Comparison of ENCODE assay signal across 24 cellular contexts in the genomic region with DNA sequence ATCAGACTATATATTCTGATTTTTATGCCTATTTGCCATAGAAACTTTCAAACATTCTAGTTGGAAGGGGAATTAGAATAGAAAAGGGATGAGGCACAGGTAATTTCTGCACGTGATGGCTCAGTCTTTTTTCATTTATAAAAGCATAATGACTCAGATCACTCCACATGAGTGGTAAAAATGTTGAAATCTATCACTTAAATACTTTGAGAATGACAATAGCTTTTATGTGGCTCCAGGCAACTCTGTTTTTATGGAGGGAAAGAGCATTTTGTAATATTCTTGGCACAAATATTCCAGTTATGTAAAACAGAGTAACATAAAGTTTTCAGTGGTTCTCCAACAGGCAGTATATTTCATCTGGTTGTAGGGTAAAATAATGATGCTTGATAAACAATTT. TPM values are rescaled to one million over a fixed set of nuclear protein-coding genes. Genes with fewer than 3 reads are reported as not detected.
DNase-seq lines count a peak whose midpoint lies in the region; ATAC-seq, FAIRE-seq and TF ChIP-seq lines count a peak whose summit lies in the region.
"Had no signal": no experiment of that assay in that cellular context is flagged by ENCODE, and none has a peak within 500 bp of the region (broad histone marks: within the 10 kb centered on the region; RNA-seq: fewer than 3 reads in every experiment).

No MANE protein-coding gene starts in this region.

- H3K4me3 ChIP-seq in A549 (no peak overlapping the region), SK-N-SH (ENCODE audit: low read depth in 2 of 2, low read length in 1 of 2) (no peak overlapping the region), fibroblast of the aortic adventitia (ENCODE audit: low read depth, low read length) (no peak overlapping the region), MG63 (no peak overlapping the region)
- H3K4me3 ChIP-seq: dorsolateral prefrontal cortex, esophagus muscularis mucosa had no signal

- DNase-seq in A549 (ENCODE audit: low read depth in 1 of 2, low spot score in 1 of 2) (no peak), HFFc6 (peak; percentile 72), SK-N-SH (no peak), fibroblast of the aortic adventitia (ENCODE audit: low read depth) (peak; percentile 61), AG08396 (ENCODE audit: low spot score) (no peak), MG63 (no peak), SHP77 (lab: John Stamatoyannopoulos, UW) (no peak), ureter (ENCODE audit: low spot score) (no peak)
- DNase-seq: activated CD4-positive, alpha-beta memory T cell treated with anti-CD3 and anti-CD28 coated beads for 36 hours; activated naive CD4-positive, alpha-beta T cell treated with anti-CD3 and anti-CD28 coated beads, Interleukin-2, amount 50 U/mL, for 16 hours; activated T-cell treated with anti-CD3 and anti-CD28 coated beads, Interleukin-2, amount 50 U/mL, for 1 hour; brain microvascular endothelial cell; CD8-positive, alpha-beta memory T cell; dorsolateral prefrontal cortex; hippocampal formation; kidney glomerular epithelial cell; NCI-H1092; NCI-H82; RPMI8226; stimulated activated CD4-positive, alpha-beta T cell treated with anti-CD3 and anti-CD28 coated beads, Interleukin-15, amount 100 ng/mL, for 24 hours had no signal

- H3K27ac Mint-ChIP-seq in HFFc6 = peak overlapping the region; percentile 66
- H3K27ac Mint-ChIP-seq: activated CD4-positive, alpha-beta memory T cell treated with anti-CD3 and anti-CD28 coated beads for 36 hours; CD8-positive, alpha-beta memory T cell; IgD-negative memory B cell; stimulated activated naive CD8-positive, alpha-beta T cell treated with anti-CD3 and anti-CD28 coated beads, Interleukin-15, Interleukin-2, amounts not matched to agents 100 ng/mL and 50 ng/mL, for 24 hours had no signal

- no peaks in the 10 kb centered on the region for H4K20me1 ChIP-seq in SK-N-SH (ENCODE audit: insufficient read depth)

- H3K4me1 Mint-ChIP-seq in HFFc6 (ENCODE audit: low read depth) = peaks cover 75% of the 10 kb centered on the region
- H3K4me1 Mint-ChIP-seq: CD8-positive, alpha-beta memory T cell; IgD-negative memory B cell had no signal

- H3K9ac ChIP-seq in SK-N-SH = no peak overlapping the region; the same call in 1 of the 2 replicates

- H3K36me3 ChIP-seq in SK-N-SH (replicated peaks in 1 of 2; ENCODE audit: control insufficient read depth in 1 of 2, insufficient read depth in 2 of 2, low read length in 1 of 2) (no peaks in the 10 kb centered on the region), MG63 (no peaks in the 10 kb centered on the region)
- H3K36me3 ChIP-seq: brain microvascular endothelial cell, esophagus muscularis mucosa had no signal

- TF ChIP-seq CTCF in A549 (IDR thresholded peaks at IDR 0.05) (no peak), HFFc6 (IDR thresholded peaks at IDR 0.05) (no peak), SK-N-SH (IDR thresholded peaks at IDR 0.05) (no peak), fibroblast of the aortic adventitia (IDR thresholded peaks at IDR 0.05; ENCODE audit: insufficient read depth, low read length) (no peak)

- H3K27ac ChIP-seq in A549 = no peak overlapping the region
- H3K27ac ChIP-seq in SK-N-SH (ENCODE audit: low read depth in 2 of 2, low read length in 1 of 2) = peak overlapping the region in 1 of 2 experiments; percentile 76; a peak in 2 of 4 replicates
- H3K27ac ChIP-seq: brain microvascular endothelial cell, dorsolateral prefrontal cortex, esophagus muscularis mucosa had no signal

- no peak for FAIRE-seq in A549 (lab: Jason Lieb, UNC)

- POLR2A ChIA-PET in A549 (lab: Yijun Ruan, JAX) = no interaction called here
- POLR2A ChIA-PET in SK-N-SH (lab: Yijun Ruan, JAX) = no interaction called here

- no peaks in the 10 kb centered on the region for H3K9me2 ChIP-seq in SK-N-SH

- TF ChIP-seq EP300 in A549 (IDR thresholded peaks at IDR 0.05) = no peak
- peak in 1 of 2 experiments; percentile 35; a peak in 1 of 4 replicates for TF ChIP-seq EP300 in SK-N-SH (IDR thresholded peaks at IDR 0.05; ENCODE audit: borderline replicate concordance in 1 of 2, low read depth in 1 of 2, low read length in 1 of 2)

- H2AFZ ChIP-seq in SK-N-SH (ENCODE audit: low read depth) = no peak overlapping the region

- WGBS in A549 (ENCODE audit: missing lambda C conversion rate) = 7% methylated on average over 1 of the region's 1 CpG
- 0% methylated on average over 1 of the region's 1 CpG for WGBS in SK-N-SH (ENCODE audit: low lambda C conversion rate)

- TF ChIP-seq RAD21 in A549 (conservative IDR thresholded peaks at IDR 0.05 in 1 of 2, IDR thresholded peaks at IDR 0.05 in 1 of 2) (no peak), SK-N-SH (IDR thresholded peaks at IDR 0.05; ENCODE audit: low read length) (no peak)

- H3K4me3 Mint-ChIP-seq in HFFc6 = peak overlapping the region; percentile 44
- H3K4me3 Mint-ChIP-seq: activated CD4-positive, alpha-beta memory T cell treated with anti-CD3 and anti-CD28 coated beads for 36 hours; CD8-positive, alpha-beta memory T cell; IgD-negative memory B cell; stimulated activated naive CD8-positive, alpha-beta T cell treated with anti-CD3 and anti-CD28 coated beads, Interleukin-15, Interleukin-2, amounts not matched to agents 100 ng/mL and 50 ng/mL, for 24 hours had no signal

- peaks cover 4% of the 10 kb centered on the region; the same call in 1 of the 2 replicates for H3K36me3 Mint-ChIP-seq in HFFc6 (ENCODE audit: low read depth)
- H3K36me3 Mint-ChIP-seq: activated CD4-positive, alpha-beta memory T cell treated with anti-CD3 and anti-CD28 coated beads for 36 hours; CD8-positive, alpha-beta memory T cell; IgD-negative memory B cell had no signal

- H3K9me3 ChIP-seq in A549 (no peaks in the 10 kb centered on the region), SK-N-SH (no peaks in the 10 kb centered on the region), MG63 (no peaks in the 10 kb centered on the region)
- H3K9me3 ChIP-seq: esophagus muscularis mucosa had no signal

- no peaks in the 10 kb centered on the region for H3K9me3 Mint-ChIP-seq in HFFc6
- H3K9me3 Mint-ChIP-seq: activated CD4-positive, alpha-beta memory T cell treated with anti-CD3 and anti-CD28 coated beads for 36 hours; CD8-positive, alpha-beta memory T cell; IgD-negative memory B cell; stimulated activated naive CD8-positive, alpha-beta T cell treated with anti-CD3 and anti-CD28 coated beads, Interleukin-15, Interleukin-2, amounts not matched to agents 100 ng/mL and 50 ng/mL, for 24 hours had no signal

- ATAC-seq in A549 = no peak

- H3K4me1 ChIP-seq in A549 (0 out of 3 replicates have a peak, but pooled peaks cover 4% of the 10 kb centered on the region), SK-N-SH (ENCODE audit: control insufficient read depth in 1 of 2, insufficient read depth in 2 of 2, low read depth in 1 of 2, low read length in 1 of 2) (peaks cover 0 to 21% of the 10 kb centered on the region in 2 experiments; a peak in 1 of 4 replicates)
- H3K4me1 ChIP-seq: esophagus muscularis mucosa had no signal

- H3K4me2 ChIP-seq in A549 (no peak overlapping the region), SK-N-SH (0 out of 2 replicates have a peak overlapping the region, but pooled peaks have one; percentile 16)

- no peaks in the 10 kb centered on the region for H3K27me3 Mint-ChIP-seq in HFFc6 (ENCODE audit: insufficient read depth)

- H3K79me2 ChIP-seq in SK-N-SH (ENCODE audit: insufficient read depth) = no peaks in the 10 kb centered on the region

- H3F3A ChIP-seq in SK-N-SH (replicated peaks; ENCODE audit: insufficient read depth) = peaks cover 15% of the 10 kb centered on the region

- H3K27me3 ChIP-seq in SK-N-SH (ENCODE audit: insufficient read depth) = no peaks in the 10 kb centered on the region
- no peaks in the 10 kb centered on the region for H3K27me3 ChIP-seq in MG63
- H3K27me3 ChIP-seq: brain microvascular endothelial cell, esophagus muscularis mucosa had no signal

- no peak for TF ChIP-seq POLR2A in A549 (IDR thresholded peaks at IDR 0.05; ENCODE audit: low read length)

- CTCF ChIA-PET in A549 (lab: Yijun Ruan, JAX) = no interaction called here
- CTCF ChIA-PET in SK-N-SH (lab: Yijun Ruan, JAX) = no interaction called here

RNA-seq across cellular contexts. Expression of a gene that starts 5.9 kb away (rescaled TPM):
- polyA plus RNA-seq in A549 (2011; rRNA removed) (0.04 TPM in 1 of 2 replicates, not detected in the other), A549 (2017; fragmentation: RNase III; extraction: RNeasy Plus Mini Kit Qiagen cat#74134 plus additional on column Dnase treatment) (not detected in 3 replicates), SK-N-SH (2012; rRNA removed) (39.3 and 48.4 TPM in 2 replicates)
- polyA plus RNA-seq in A549 (2012; cell fraction: cytosol; rRNA removed) = not detected in 2 replicates
- polyA plus RNA-seq in A549 (2012; cell fraction: nucleus; rRNA removed) = not detected in 2 replicates
- not detected in 2 replicates for polyA minus RNA-seq in A549 (2011; rRNA and poly(A)+ RNA removed)
- 100 to 1,000 TPM in 1 of 6 experiments, 10 to 100 TPM in 5; 35.4 to 112 (median 42.1) TPM for total RNA-seq in HFFc6 (2021; fragmentation: NEBNext Ultra II Directional; extraction: Animal tissue kit (Norgen Biotek cat#: 25700))
- 45.7 and 54.1 TPM in 2 replicates for polyA plus RNA-seq in SK-N-SH (2012; cell fraction: cytosol; rRNA removed)
- 14.4 and 28.1 TPM in 2 replicates for polyA plus RNA-seq in SK-N-SH (2012; cell fraction: nucleus; rRNA removed)
- total RNA-seq in fibroblast of the aortic adventitia (ENCODE audit: low replicate concordance) (3.3 TPM in 1 of 2 replicates, not detected in the other), ureter (not detected)
- 6.5 and 17.8 TPM in 2 replicates for total RNA-seq in MG63 (2014; rRNA removed; shearing (Covaris generic); ENCODE audit: low replicate concordance)
- total RNA-seq: activated CD4-positive, alpha-beta memory T cell treated with anti-CD3 and anti-CD28 coated beads for 36 hours; CD8-positive, alpha-beta memory T cell; T-helper 1 cell treated with Interleukin-12 subunit alpha and Interleukin-12 subunit beta and Interleukin-4 antibody, amounts not matched to agents 30 ng/mL and 1 ng/mL, for 36 hours had no signal
- polyA plus RNA-seq: CD8-positive, alpha-beta memory T cell; IgD-negative memory B cell had no signal

RNA-seq across cellular contexts. Expression of a gene that starts 25.5 kb away (rescaled TPM):
- polyA plus RNA-seq in A549 (2011; rRNA removed) (not detected in 2 replicates), A549 (2017; fragmentation: RNase III; extraction: RNeasy Plus Mini Kit Qiagen cat#74134 plus additional on column Dnase treatment) (not detected in 3 replicates), SK-N-SH (2012; rRNA removed) (2.0 and 2.8 TPM in 2 replicates)
- polyA plus RNA-seq in A549 (2012; cell fraction: cytosol; rRNA removed) = not detected in 2 replicates
- polyA plus RNA-seq in A549 (2012; cell fraction: nucleus; rRNA removed) = not detected in 2 replicates
- not detected in 2 replicates for polyA minus RNA-seq in A549 (2011; rRNA and poly(A)+ RNA removed)
- 1 to 10 TPM in 1 of 6 experiments, under 1 TPM in 5; 0.20 to 1.2 (median 0.31) TPM for total RNA-seq in HFFc6 (2021; fragmentation: NEBNext Ultra II Directional; extraction: Animal tissue kit (Norgen Biotek cat#: 25700))
- 2.7 and 2.9 TPM in 2 replicates for polyA plus RNA-seq in SK-N-SH (2012; cell fraction: cytosol; rRNA removed)
- polyA plus RNA-seq in SK-N-SH (2012; cell fraction: nucleus; rRNA removed) = 1.00 and 2.0 TPM in 2 replicates
- total RNA-seq in fibroblast of the aortic adventitia (ENCODE audit: low replicate concordance) (not detected in 2 replicates), ureter (not detected)
- 0.12 TPM in 1 of 2 replicates, not detected in the other for total RNA-seq in MG63 (2014; rRNA removed; shearing (Covaris generic); ENCODE audit: low replicate concordance)
- total RNA-seq: activated CD4-positive, alpha-beta memory T cell treated with anti-CD3 and anti-CD28 coated beads for 36 hours; CD8-positive, alpha-beta memory T cell; dorsolateral prefrontal cortex; esophagus muscularis mucosa; T-helper 1 cell treated with Interleukin-12 subunit alpha and Interleukin-12 subunit beta and Interleukin-4 antibody, amounts not matched to agents 30 ng/mL and 1 ng/mL, for 36 hours had no signal
- polyA plus RNA-seq: CD8-positive, alpha-beta memory T cell; IgD-negative memory B cell had no signal

RNA-seq across cellular contexts. Expression of a gene that starts 51.4 kb away (rescaled TPM):
- polyA plus RNA-seq in A549 (2011; rRNA removed) (0.12 and 0.42 TPM in 2 replicates), A549 (2017; fragmentation: RNase III; extraction: RNeasy Plus Mini Kit Qiagen cat#74134 plus additional on column Dnase treatment) (0.06 TPM in 1 of 3 replicates, not detected in the others), SK-N-SH (2012; rRNA removed) (5.9 and 6.5 TPM in 2 replicates)
- polyA plus RNA-seq in A549 (2012; cell fraction: cytosol; rRNA removed) = not detected in 2 replicates
- polyA plus RNA-seq in A549 (2012; cell fraction: nucleus; rRNA removed) = not detected in 2 replicates
- 0.17 TPM in 1 of 2 replicates, not detected in the other for polyA minus RNA-seq in A549 (2011; rRNA and poly(A)+ RNA removed)
- total RNA-seq in HFFc6 (2021; fragmentation: NEBNext Ultra II Directional; extraction: Animal tissue kit (Norgen Biotek cat#: 25700)) = 1,000 to 10,000 TPM in 4 of 6 experiments, 100 to 1,000 TPM in 2; 523 to 1,218 (median 1,082) TPM
- polyA plus RNA-seq in SK-N-SH (2012; cell fraction: cytosol; rRNA removed) = 6.6 and 7.3 TPM in 2 replicates
- 1.6 and 3.6 TPM in 2 replicates for polyA plus RNA-seq in SK-N-SH (2012; cell fraction: nucleus; rRNA removed)
- total RNA-seq in fibroblast of the aortic adventitia (ENCODE audit: low replicate concordance) (13.2 and 3,834 TPM in 2 replicates), ureter (0.57 TPM)
- not detected in 2 replicates for total RNA-seq in MG63 (2014; rRNA removed; shearing (Covaris generic); ENCODE audit: low replicate concordance)
- total RNA-seq: activated CD4-positive, alpha-beta memory T cell treated with anti-CD3 and anti-CD28 coated beads for 36 hours; CD8-positive, alpha-beta memory T cell; dorsolateral prefrontal cortex; T-helper 1 cell treated with Interleukin-12 subunit alpha and Interleukin-12 subunit beta and Interleukin-4 antibody, amounts not matched to agents 30 ng/mL and 1 ng/mL, for 36 hours had no signal
- polyA plus RNA-seq: CD8-positive, alpha-beta memory T cell; IgD-negative memory B cell had no signal

Comparison
In these comparisons a context has a peak if more than half of its experiments do, and no peak if none do; other contexts are left out.
1. DNase-seq: peak in HFFc6 (single experiment) and fibroblast of the aortic adventitia (single experiment); none in A549 (0 of 2), SK-N-SH (single experiment), AG08396 (single experiment), MG63 (single experiment), SHP77 (0 of 2) and ureter (single experiment).